In genomic region chr6:170176621-170177382, GRCh38 we compare ENCODE assay signal across 10 cellular contexts.
A peak's percentile ranks its signal among the peaks of the same experiment; 100 is the strongest.
DNase-seq lines count a peak whose midpoint lies in the region; ATAC-seq and TF ChIP-seq lines count a peak whose summit lies in the region.
"Had no signal": no experiment of that assay in that cellular context is flagged by ENCODE, and none has a peak within 500 bp of the region (broad histone marks: within the 10 kb centered on the region; RNA-seq: fewer than 3 reads in every experiment).

No MANE protein-coding gene starts in this region.

- no peaks in the 10 kb centered on the region for H3K27me3 ChIP-seq in naive thymus-derived CD4-positive, alpha-beta T cell (ENCODE audit: control insufficient read depth in 2 of 2, insufficient read depth in 2 of 2, low read length in 2 of 2)
- H3K27me3 ChIP-seq: adrenal gland, foreskin keratinocyte had no signal

- no peaks in the 10 kb centered on the region for H3K4me1 Mint-ChIP-seq in Calu3 (ENCODE audit: low read depth, unreplicated experiment)
- H3K4me1 Mint-ChIP-seq in activated CD4-positive, alpha-beta memory T cell treated with anti-CD3 and anti-CD28 coated beads for 36 hours (ENCODE audit: low read depth): no peaks in the 10 kb centered on the region
- peaks cover 0 to 4% (median 1%) of the 10 kb centered on the region in 7 donors for H3K4me1 Mint-ChIP-seq in naive thymus-derived CD4-positive, alpha-beta T cell

- BruUV-seq in Calu3 (replicated peaks; lab: Mats Ljungman, UMichigan): no TSS peak

- intact Hi-C loops in Calu3 (cut with micrococcal nuclease; ENCODE audit: unreplicated experiment): no loop called here
- intact Hi-C loops in activated CD4-positive, alpha-beta memory T cell treated with anti-CD3 and anti-CD28 coated beads for 36 hours (cut with micrococcal nuclease): no loop called here
- intact Hi-C loops in naive thymus-derived CD4-positive, alpha-beta T cell (cut with micrococcal nuclease): no loop called here

- ATAC-seq in naive thymus-derived CD4-positive, alpha-beta T cell: no peak
- ATAC-seq in GM18520 (IDR thresholded peaks at IDR 0.05; ENCODE audit: unreplicated experiment) (no peak), GM21360 (IDR thresholded peaks at IDR 0.05; ENCODE audit: unreplicated experiment) (no peak), HG03432 (IDR thresholded peaks at IDR 0.05; ENCODE audit: unreplicated experiment) (no peak), GM21717 (IDR thresholded peaks at IDR 0.05; ENCODE audit: unreplicated experiment) (no peak)
- ATAC-seq: foreskin keratinocyte had no signal

- no peaks in the 10 kb centered on the region for H3K36me3 ChIP-seq in naive thymus-derived CD4-positive, alpha-beta T cell (ENCODE audit: control insufficient read depth in 2 of 3, insufficient read depth in 3 of 3, low read length in 3 of 3)
- H3K36me3 ChIP-seq: adrenal gland had no signal

- peak overlapping the region; percentile 89 for H3K27ac Mint-ChIP-seq in Calu3 (ENCODE audit: unreplicated experiment)
- H3K27ac Mint-ChIP-seq in activated CD4-positive, alpha-beta memory T cell treated with anti-CD3 and anti-CD28 coated beads for 36 hours: peak overlapping the region; percentile 80
- peak overlapping the region in 8 of 9 donors; percentile 28 to 95 (median 78) for H3K27ac Mint-ChIP-seq in naive thymus-derived CD4-positive, alpha-beta T cell

- CTCF ChIA-PET in Calu3 (lab: Charles Lee): no interaction called here
- CTCF ChIA-PET in HEK293T (lab: Yijun Ruan, JAX): no interaction called here
- CTCF ChIA-PET in activated CD4-positive, alpha-beta memory T cell treated with anti-CD3 and anti-CD28 coated beads for 36 hours (lab: Charles Lee): no interaction called here
- CTCF ChIA-PET in naive thymus-derived CD4-positive, alpha-beta T cell (lab: Charles Lee): no interaction called here

- H3K27ac ChIP-seq in naive thymus-derived CD4-positive, alpha-beta T cell (ENCODE audit: low read depth, low read length): no peak overlapping the region
- H3K27ac ChIP-seq: adrenal gland, foreskin keratinocyte had no signal

- H3K4me3 ChIP-seq in naive thymus-derived CD4-positive, alpha-beta T cell (ENCODE audit: low read length): no peak overlapping the region
- H3K4me3 ChIP-seq: adrenal gland had no signal

- peaks cover 6% of the 10 kb centered on the region for H3K9me3 Mint-ChIP-seq in Calu3 (ENCODE audit: low read depth, unreplicated experiment)
- H3K9me3 Mint-ChIP-seq in activated CD4-positive, alpha-beta memory T cell treated with anti-CD3 and anti-CD28 coated beads for 36 hours: peaks cover 2% of the 10 kb centered on the region
- H3K9me3 Mint-ChIP-seq in naive thymus-derived CD4-positive, alpha-beta T cell: peaks cover 0 to 7% (median 0%) of the 10 kb centered on the region in 11 donors

- H3K4me3 Mint-ChIP-seq in Calu3 (ENCODE audit: low read depth, unreplicated experiment): no peak overlapping the region
- peak overlapping the region; percentile 51 for H3K4me3 Mint-ChIP-seq in activated CD4-positive, alpha-beta memory T cell treated with anti-CD3 and anti-CD28 coated beads for 36 hours
- H3K4me3 Mint-ChIP-seq in naive thymus-derived CD4-positive, alpha-beta T cell: peak overlapping the region in 5 of 10 donors; percentile 38 to 79 (median 60)

- H3K4me1 ChIP-seq in naive thymus-derived CD4-positive, alpha-beta T cell (ENCODE audit: control insufficient read depth in 2 of 2, insufficient read depth in 2 of 2, low read length in 2 of 2): no peaks in the 10 kb centered on the region
- H3K4me1 ChIP-seq: adrenal gland had no signal

- TF ChIP-seq CTCF in Calu3 (IDR thresholded peaks at IDR 0.05; ENCODE audit: unreplicated experiment): no peak

- peaks cover 21% of the 10 kb centered on the region for H3K27me3 Mint-ChIP-seq in Calu3 (ENCODE audit: unreplicated experiment)
- H3K27me3 Mint-ChIP-seq in activated CD4-positive, alpha-beta memory T cell treated with anti-CD3 and anti-CD28 coated beads for 36 hours: peaks cover 9% of the 10 kb centered on the region
- H3K27me3 Mint-ChIP-seq in naive thymus-derived CD4-positive, alpha-beta T cell: peaks cover 0 to 4% (median 0%) of the 10 kb centered on the region in 5 donors

- DNase-seq in Calu3 (no peak), HEK293T (ENCODE audit: extremely low spot score) (peak; percentile 57)
- no peak for DNase-seq in activated CD4-positive, alpha-beta memory T cell treated with anti-CD3 and anti-CD28 coated beads for 36 hours
- no peak for DNase-seq in naive thymus-derived CD4-positive, alpha-beta T cell
- DNase-seq: foreskin keratinocyte had no signal

- peaks cover 19% of the 10 kb centered on the region for H3K36me3 Mint-ChIP-seq in Calu3 (ENCODE audit: insufficient read depth, unreplicated experiment)
- no peaks in the 10 kb centered on the region for H3K36me3 Mint-ChIP-seq in activated CD4-positive, alpha-beta memory T cell treated with anti-CD3 and anti-CD28 coated beads for 36 hours
- H3K36me3 Mint-ChIP-seq in naive thymus-derived CD4-positive, alpha-beta T cell: peaks cover 0 to 2% (median 0%) of the 10 kb centered on the region in 5 donors

- H3K9me3 ChIP-seq in naive thymus-derived CD4-positive, alpha-beta T cell (ENCODE audit: control insufficient read depth in 2 of 3, low read length in 3 of 3): no peaks in the 10 kb centered on the region
- H3K9me3 ChIP-seq: adrenal gland had no signal

- POLR2A ChIA-PET in HEK293T (lab: Yijun Ruan, JAX): no interaction called here
- POLR2A ChIA-PET in activated CD4-positive, alpha-beta memory T cell treated with anti-CD3 and anti-CD28 coated beads for 36 hours (lab: Charles Lee): no interaction called here
- POLR2A ChIA-PET in naive thymus-derived CD4-positive, alpha-beta T cell (lab: Charles Lee): no interaction called here

TF ChIP-seq in HEK293T, 16 proteins besides CTCF, POLR2A, EP300 and RAD21:
- TF ChIP-seq HDGF (IDR thresholded peaks at IDR 0.05; ENCODE audit: borderline replicate concordance) (no peak), L3MBTL2 (conservative IDR thresholded peaks at IDR 0.05) (peak; percentile 88), SP1 (IDR thresholded peaks at IDR 0.05) (no peak)
